In genomic region chr1:220119043-220119512, GRCh38 we compare ENCODE assay signal across 1 cellular context.
TF ChIP-seq lines count a peak whose summit lies in the region.

No MANE protein-coding gene starts in this region.

TF ChIP-seq in K562, 482 proteins besides CTCF, POLR2A, EP300 and RAD21 (continued from another document and continues in another):
- TF ChIP-seq, protein P1, sequence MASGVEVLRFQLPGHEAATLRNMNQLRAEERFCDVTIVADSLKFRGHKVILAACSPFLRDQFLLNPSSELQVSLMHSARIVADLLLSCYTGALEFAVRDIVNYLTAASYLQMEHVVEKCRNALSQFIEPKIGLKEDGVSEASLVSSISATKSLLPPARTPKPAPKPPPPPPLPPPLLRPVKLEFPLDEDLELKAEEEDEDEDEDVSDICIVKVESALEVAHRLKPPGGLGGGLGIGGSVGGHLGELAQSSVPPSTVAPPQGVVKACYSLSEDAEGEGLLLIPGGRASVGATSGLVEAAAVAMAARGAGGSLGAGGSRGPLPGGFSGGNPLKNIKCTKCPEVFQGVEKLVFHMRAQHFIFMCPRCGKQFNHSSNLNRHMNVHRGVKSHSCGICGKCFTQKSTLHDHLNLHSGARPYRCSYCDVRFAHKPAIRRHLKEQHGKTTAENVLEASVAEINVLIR (CRISPR knock-in tag; IDR thresholded peaks at IDR 0.05) = no peak
- TF ChIP-seq STAT5A (IDR thresholded peaks at IDR 0.05; ENCODE audit: borderline replicate concordance, low read length) (peak; percentile 89; the same call in 1 of the 2 replicates), KLF13 (tag; IDR thresholded peaks at IDR 0.05; ENCODE audit: borderline replicate concordance, low read depth) (no peak), TRIM25 (IDR thresholded peaks at IDR 0.05; ENCODE audit: borderline replicate concordance) (no peak), FUS (optimal IDR thresholded peaks at IDR 0.05; ENCODE audit: low read depth, low read length) (no peak), ZNF445 (CRISPR knock-in tag; IDR thresholded peaks at IDR 0.05; ENCODE audit: low read depth) (no peak), NFXL1 (CRISPR knock-in tag; IDR thresholded peaks at IDR 0.05) (no peak), ZC3H11A (IDR thresholded peaks at IDR 0.05; ENCODE audit: low read depth, low read length) (no peak), TAF15 (IDR thresholded peaks at IDR 0.05; ENCODE audit: low read depth, low read length) (no peak), ZNF398 (CRISPR knock-in tag; IDR thresholded peaks at IDR 0.05) (no peak), XRCC5 (IDR thresholded peaks at IDR 0.05; ENCODE audit: low read depth, low read length) (no peak), HMG20B (CRISPR knock-in tag; IDR thresholded peaks at IDR 0.05) (no peak), NONO (IDR thresholded peaks at IDR 0.05; ENCODE audit: low read depth in 2 of 2, low read length in 1 of 2) (no peak; a peak in 1 of 4 replicates), ID3 (CRISPR knock-in tag; IDR thresholded peaks at IDR 0.05) (no peak), ID3 (tag; IDR thresholded peaks at IDR 0.05) (0 out of 2 replicates have a peak, but pooled peaks have one; percentile 37), MNT (conservative IDR thresholded peaks at IDR 0.05) (peak in 1 of 2 experiments; percentile 71; a peak in 1 of 4 replicates), NR2C2 (CRISPR knock-in tag; IDR thresholded peaks at IDR 0.05) (no peak), NR2C2 (tag; IDR thresholded peaks at IDR 0.05) (peak; percentile 77), CREB3 (tag; conservative IDR thresholded peaks at IDR 0.05; ENCODE audit: low read depth) (no peak), CREM (IDR thresholded peaks at IDR 0.05; ENCODE audit: low read depth) (peak; percentile 96), MLLT1 (IDR thresholded peaks at IDR 0.05) (no peak)
- TF ChIP-seq, protein P2, sequence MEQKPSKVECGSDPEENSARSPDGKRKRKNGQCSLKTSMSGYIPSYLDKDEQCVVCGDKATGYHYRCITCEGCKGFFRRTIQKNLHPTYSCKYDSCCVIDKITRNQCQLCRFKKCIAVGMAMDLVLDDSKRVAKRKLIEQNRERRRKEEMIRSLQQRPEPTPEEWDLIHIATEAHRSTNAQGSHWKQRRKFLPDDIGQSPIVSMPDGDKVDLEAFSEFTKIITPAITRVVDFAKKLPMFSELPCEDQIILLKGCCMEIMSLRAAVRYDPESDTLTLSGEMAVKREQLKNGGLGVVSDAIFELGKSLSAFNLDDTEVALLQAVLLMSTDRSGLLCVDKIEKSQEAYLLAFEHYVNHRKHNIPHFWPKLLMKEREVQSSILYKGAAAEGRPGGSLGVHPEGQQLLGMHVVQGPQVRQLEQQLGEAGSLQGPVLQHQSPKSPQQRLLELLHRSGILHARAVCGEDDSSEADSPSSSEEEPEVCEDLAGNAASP (IDR thresholded peaks at IDR 0.05) = no peak
- TF ChIP-seq, protein P3, sequence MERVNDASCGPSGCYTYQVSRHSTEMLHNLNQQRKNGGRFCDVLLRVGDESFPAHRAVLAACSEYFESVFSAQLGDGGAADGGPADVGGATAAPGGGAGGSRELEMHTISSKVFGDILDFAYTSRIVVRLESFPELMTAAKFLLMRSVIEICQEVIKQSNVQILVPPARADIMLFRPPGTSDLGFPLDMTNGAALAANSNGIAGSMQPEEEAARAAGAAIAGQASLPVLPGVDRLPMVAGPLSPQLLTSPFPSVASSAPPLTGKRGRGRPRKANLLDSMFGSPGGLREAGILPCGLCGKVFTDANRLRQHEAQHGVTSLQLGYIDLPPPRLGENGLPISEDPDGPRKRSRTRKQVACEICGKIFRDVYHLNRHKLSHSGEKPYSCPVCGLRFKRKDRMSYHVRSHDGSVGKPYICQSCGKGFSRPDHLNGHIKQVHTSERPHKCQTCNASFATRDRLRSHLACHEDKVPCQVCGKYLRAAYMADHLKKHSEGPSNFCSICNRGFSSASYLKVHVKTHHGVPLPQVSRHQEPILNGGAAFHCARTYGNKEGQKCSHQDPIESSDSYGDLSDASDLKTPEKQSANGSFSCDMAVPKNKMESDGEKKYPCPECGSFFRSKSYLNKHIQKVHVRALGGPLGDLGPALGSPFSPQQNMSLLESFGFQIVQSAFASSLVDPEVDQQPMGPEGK (CRISPR knock-in tag; IDR thresholded peaks at IDR 0.05; ENCODE audit: borderline replicate concordance) = no peak
- TF ChIP-seq, protein P4, sequence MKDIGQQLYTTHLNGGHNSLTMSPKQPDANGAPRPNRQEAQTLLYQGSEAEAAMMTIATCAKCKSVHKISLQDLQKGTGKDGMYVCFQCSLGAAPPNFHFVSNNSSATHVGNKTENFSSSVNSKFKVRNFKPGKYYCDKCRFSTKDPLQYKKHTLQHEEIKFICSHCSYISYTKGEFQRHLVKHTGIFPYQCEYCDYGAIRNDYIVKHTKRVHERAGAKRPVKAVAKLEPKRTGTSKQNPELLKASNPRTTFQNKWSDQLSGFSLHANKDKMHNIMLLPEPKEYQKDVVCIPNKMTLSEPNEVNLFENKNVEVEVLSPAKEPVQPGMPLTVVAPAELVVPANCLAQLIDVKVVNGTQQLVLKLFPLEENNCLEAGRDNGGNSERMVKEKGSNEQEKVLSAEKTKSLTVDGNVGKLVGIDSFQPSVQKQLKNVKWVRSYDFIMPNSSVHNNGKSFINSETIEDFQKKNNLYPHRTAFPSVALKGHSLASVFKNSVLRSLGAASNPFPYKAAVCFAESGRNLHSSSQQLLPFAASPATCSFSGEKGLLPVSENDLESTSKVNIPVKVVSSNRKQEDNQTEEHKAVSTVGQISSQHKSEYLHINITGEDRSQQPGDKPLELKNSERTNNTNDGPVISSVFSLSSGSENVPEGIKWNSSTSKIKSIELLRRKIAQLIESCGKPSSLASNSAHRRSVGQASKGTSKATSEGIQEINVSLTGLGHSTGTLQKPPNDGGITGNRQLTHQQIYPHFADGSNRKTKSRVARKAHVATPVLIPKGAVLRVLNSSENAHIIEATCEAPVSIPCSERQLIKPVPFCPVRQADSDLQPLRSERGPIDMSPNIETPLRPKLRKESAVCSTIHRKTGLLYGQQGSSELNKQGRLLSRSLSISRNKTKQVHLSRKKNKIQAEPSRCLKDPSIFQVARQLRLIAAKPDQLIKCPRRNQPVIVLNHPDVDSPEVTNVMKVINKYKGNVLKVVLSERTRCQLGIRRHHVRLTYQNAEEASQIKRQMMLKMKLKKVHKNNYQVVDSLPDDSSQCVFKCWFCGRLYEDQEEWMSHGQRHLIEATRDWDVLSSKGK (CRISPR knock-in tag; IDR thresholded peaks at IDR 0.05) = no peak
- TF ChIP-seq, protein P5, sequence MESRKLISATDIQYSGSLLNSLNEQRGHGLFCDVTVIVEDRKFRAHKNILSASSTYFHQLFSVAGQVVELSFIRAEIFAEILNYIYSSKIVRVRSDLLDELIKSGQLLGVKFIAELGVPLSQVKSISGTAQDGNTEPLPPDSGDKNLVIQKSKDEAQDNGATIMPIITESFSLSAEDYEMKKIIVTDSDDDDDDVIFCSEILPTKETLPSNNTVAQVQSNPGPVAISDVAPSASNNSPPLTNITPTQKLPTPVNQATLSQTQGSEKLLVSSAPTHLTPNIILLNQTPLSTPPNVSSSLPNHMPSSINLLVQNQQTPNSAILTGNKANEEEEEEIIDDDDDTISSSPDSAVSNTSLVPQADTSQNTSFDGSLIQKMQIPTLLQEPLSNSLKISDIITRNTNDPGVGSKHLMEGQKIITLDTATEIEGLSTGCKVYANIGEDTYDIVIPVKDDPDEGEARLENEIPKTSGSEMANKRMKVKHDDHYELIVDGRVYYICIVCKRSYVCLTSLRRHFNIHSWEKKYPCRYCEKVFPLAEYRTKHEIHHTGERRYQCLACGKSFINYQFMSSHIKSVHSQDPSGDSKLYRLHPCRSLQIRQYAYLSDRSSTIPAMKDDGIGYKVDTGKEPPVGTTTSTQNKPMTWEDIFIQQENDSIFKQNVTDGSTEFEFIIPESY (CRISPR knock-in tag; IDR thresholded peaks at IDR 0.05) = no peak
- TF ChIP-seq, protein P6, sequence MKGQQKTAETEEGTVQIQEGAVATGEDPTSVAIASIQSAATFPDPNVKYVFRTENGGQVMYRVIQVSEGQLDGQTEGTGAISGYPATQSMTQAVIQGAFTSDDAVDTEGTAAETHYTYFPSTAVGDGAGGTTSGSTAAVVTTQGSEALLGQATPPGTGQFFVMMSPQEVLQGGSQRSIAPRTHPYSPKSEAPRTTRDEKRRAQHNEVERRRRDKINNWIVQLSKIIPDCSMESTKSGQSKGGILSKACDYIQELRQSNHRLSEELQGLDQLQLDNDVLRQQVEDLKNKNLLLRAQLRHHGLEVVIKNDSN (CRISPR knock-in tag; IDR thresholded peaks at IDR 0.05) = no peak
- TF ChIP-seq, protein P7, sequence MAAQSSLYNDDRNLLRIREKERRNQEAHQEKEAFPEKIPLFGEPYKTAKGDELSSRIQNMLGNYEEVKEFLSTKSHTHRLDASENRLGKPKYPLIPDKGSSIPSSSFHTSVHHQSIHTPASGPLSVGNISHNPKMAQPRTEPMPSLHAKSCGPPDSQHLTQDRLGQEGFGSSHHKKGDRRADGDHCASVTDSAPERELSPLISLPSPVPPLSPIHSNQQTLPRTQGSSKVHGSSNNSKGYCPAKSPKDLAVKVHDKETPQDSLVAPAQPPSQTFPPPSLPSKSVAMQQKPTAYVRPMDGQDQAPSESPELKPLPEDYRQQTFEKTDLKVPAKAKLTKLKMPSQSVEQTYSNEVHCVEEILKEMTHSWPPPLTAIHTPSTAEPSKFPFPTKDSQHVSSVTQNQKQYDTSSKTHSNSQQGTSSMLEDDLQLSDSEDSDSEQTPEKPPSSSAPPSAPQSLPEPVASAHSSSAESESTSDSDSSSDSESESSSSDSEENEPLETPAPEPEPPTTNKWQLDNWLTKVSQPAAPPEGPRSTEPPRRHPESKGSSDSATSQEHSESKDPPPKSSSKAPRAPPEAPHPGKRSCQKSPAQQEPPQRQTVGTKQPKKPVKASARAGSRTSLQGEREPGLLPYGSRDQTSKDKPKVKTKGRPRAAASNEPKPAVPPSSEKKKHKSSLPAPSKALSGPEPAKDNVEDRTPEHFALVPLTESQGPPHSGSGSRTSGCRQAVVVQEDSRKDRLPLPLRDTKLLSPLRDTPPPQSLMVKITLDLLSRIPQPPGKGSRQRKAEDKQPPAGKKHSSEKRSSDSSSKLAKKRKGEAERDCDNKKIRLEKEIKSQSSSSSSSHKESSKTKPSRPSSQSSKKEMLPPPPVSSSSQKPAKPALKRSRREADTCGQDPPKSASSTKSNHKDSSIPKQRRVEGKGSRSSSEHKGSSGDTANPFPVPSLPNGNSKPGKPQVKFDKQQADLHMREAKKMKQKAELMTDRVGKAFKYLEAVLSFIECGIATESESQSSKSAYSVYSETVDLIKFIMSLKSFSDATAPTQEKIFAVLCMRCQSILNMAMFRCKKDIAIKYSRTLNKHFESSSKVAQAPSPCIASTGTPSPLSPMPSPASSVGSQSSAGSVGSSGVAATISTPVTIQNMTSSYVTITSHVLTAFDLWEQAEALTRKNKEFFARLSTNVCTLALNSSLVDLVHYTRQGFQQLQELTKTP (IDR thresholded peaks at IDR 0.05; ENCODE audit: low read depth in 1 of 2, partially characterized antibody in 2 of 2) = peak in 1 of 2 experiments; percentile 75
